Comparison of ENCODE assay signal across 31 cellular contexts in the genomic region with DNA sequence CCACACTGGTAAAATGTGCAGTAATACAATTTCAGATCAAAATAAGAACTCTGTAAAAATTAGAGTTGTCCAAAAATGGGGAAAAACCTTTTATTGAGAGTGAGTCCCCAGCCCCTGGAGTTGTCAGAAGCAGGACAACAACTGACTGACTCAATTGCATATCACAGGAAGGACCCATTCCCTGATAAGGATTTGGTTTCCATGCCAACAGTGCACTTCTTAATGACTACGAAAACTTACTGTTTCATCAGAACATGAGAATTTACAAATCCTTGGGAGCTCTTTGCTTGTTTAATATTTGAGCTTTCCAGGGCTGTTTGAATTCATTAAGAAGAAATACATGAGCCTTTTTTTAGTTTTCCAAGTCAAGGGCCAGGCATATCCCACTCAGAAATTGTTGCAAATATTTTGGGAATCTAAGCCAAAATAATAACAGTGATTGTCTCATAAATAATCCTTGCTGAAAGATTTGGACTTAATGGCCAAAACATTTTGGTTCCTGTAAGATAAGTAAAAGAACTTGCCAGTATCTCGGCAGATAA. TPM values are rescaled to one million over a fixed set of nuclear protein-coding genes. Genes with fewer than 3 reads are reported as not detected.
"Had no signal": no experiment of that assay in that cellular context is flagged by ENCODE, and none has a peak within 500 bp of the region (broad histone marks: within the 10 kb centered on the region; RNA-seq: fewer than 3 reads in every experiment).

No MANE protein-coding gene starts in this region.

- H3K9me3 Mint-ChIP-seq: mesothelial cell of epicardium had no signal

- H3K27me3 ChIP-seq: neutrophil, ovary, stomach, thyroid gland, upper lobe of left lung, vagina had no signal

- H3K4me1 Mint-ChIP-seq: brain; mesothelial cell of epicardium; naive B cell; nephron progenitor cell; stimulated activated naive B cell treated with anti-CD40 and anti-IgM and Interleukin-4, amounts not matched to agents 10 μg/mL and 1 μg/mL and 100 μg/mL, for 72 hours had no signal

- H3K4me1 ChIP-seq: foreskin keratinocyte, stomach, thyroid gland, upper lobe of left lung, vagina had no signal

- ATAC-seq: effector memory CD8-positive, alpha-beta T cell; esophagus mucosa; foreskin keratinocyte; stimulated activated naive B cell treated with anti-CD40 and anti-IgM and Interleukin-4, amounts not matched to agents 10 μg/mL and 1 μg/mL and 100 μg/mL, for 72 hours had no signal

- H3K27me3 Mint-ChIP-seq: activated naive CD8-positive, alpha-beta T cell; effector memory CD8-positive, alpha-beta T cell; naive B cell; stimulated activated naive B cell treated with anti-CD40 and anti-IgM and Interleukin-4, amounts not matched to agents 10 μg/mL and 1 μg/mL and 100 μg/mL, for 72 hours had no signal

- H3K4me3 ChIP-seq: ovary, stomach, thyroid gland, upper lobe of left lung, vagina had no signal

- H3K36me3 Mint-ChIP-seq: activated naive CD8-positive, alpha-beta T cell; brain; mesothelial cell of epicardium; naive B cell; stimulated activated naive B cell treated with anti-CD40 and anti-IgM and Interleukin-4, amounts not matched to agents 10 μg/mL and 1 μg/mL and 100 μg/mL, for 72 hours had no signal

- FAIRE-seq: islet of Langerhans had no signal

- H3K27ac Mint-ChIP-seq: activated naive CD8-positive, alpha-beta T cell; brain; effector memory CD8-positive, alpha-beta T cell; mesothelial cell of epicardium; naive B cell; nephron progenitor cell; progenitor cell of endocrine pancreas; stimulated activated naive B cell treated with anti-CD40 and anti-IgM and Interleukin-4, amounts not matched to agents 10 μg/mL and 1 μg/mL and 100 μg/mL, for 72 hours had no signal

- H3K36me3 ChIP-seq: neutrophil, ovary, stomach, thyroid gland, upper lobe of left lung, vagina had no signal

- H3K27ac ChIP-seq: foreskin keratinocyte, neutrophil, ovary, stomach, thyroid gland, upper lobe of left lung, vagina, VCaP had no signal

- DNase-seq: activated CD4-positive, alpha-beta T cell treated with anti-CD3 and anti-CD28 coated beads for 4 hours; activated CD4-positive, alpha-beta T cell treated with anti-CD3 and anti-CD28 coated beads, Interleukin-2, amount 50 U/mL, for 48 hours; activated CD8-positive, alpha-beta memory T cell treated with anti-CD3 and anti-CD28 coated beads for 24 hours; activated effector memory CD4-positive, alpha-beta T cell treated with Interleukin-2 at 50 U/mL for 16 hours; activated naive CD4-positive, alpha-beta T cell treated with Interleukin-2 at 50 U/mL for 16 hours; aorta; caudate nucleus; cortex of kidney; effector memory CD8-positive, alpha-beta T cell; foreskin keratinocyte; mammary epithelial cell; naive B cell; nephron progenitor cell; ovary; retina; stimulated activated CD4-positive, alpha-beta T cell treated with anti-CD3 and anti-CD28 coated beads, Interleukin-15, amount 100 ng/mL, for 24 hours; stimulated activated CD4-positive, alpha-beta T cell treated with anti-CD3 and anti-CD28 coated beads, Interleukin-2, amount 100 ng/mL, for 24 hours; stimulated activated naive B cell treated with anti-CD40 and anti-IgM and Interleukin-4, amounts not matched to agents 10 μg/mL and 1 μg/mL and 100 μg/mL, for 72 hours; stomach; T-helper 2 cell; thyroid gland; upper lobe of left lung had no signal

- H3K4me3 Mint-ChIP-seq: activated naive CD8-positive, alpha-beta T cell; brain; effector memory CD8-positive, alpha-beta T cell; mesothelial cell of epicardium; naive B cell; nephron progenitor cell; stimulated activated naive B cell treated with anti-CD40 and anti-IgM and Interleukin-4, amounts not matched to agents 10 μg/mL and 1 μg/mL and 100 μg/mL, for 72 hours had no signal

- H3K9me3 ChIP-seq: neutrophil, ovary, stomach, thyroid gland, upper lobe of left lung, vagina had no signal

RNA-seq across cellular contexts. Expression of a gene that starts 27.2 kb away (rescaled TPM):
- total RNA-seq: esophagus mucosa, mammary epithelial cell had no signal
